8 cellular contexts compared by ENCODE assay signal in the genomic region with DNA sequence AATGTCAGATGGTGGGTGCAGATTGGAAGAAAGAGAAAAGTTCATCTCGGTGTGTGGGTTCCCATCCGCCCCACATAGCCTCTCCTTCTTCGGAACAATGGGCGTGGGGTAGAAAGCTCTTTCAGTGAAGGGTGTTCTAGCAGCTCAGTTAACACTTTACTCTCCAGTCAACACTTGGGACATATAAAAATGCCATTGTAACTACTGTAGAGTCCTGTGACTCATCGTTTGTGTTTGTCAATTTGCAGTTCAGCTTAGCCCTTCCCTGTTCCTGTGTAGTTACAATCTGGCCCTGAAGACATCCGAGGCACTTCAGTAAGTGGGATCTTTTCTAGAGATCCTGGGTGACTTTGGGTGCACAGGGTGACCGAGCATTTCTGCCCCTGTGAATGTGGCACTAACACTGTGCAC. TPM values are rescaled to one million over a fixed set of nuclear protein-coding genes. Genes with fewer than 3 reads are reported as not detected.
A peak's percentile ranks its signal among the peaks of the same experiment; 100 is the strongest.
DNase-seq lines count a peak whose midpoint lies in the region; ATAC-seq and TF ChIP-seq lines count a peak whose summit lies in the region.
"Had no signal": no experiment of that assay in that cellular context is flagged by ENCODE, and none has a peak within 500 bp of the region (broad histone marks: within the 10 kb centered on the region; RNA-seq: fewer than 3 reads in every experiment).

No MANE protein-coding gene starts in this region.

- intact Hi-C loops in Panc1 (cut with micrococcal nuclease; ENCODE audit: unreplicated experiment) = no loop called here
- intact Hi-C loops in sciatic nerve (cut with DNase I) = no loop called here

- H3K27ac ChIP-seq in Panc1 (ENCODE audit: low read length) (no peak overlapping the region), SJCRH30 (no peak overlapping the region)

- no peaks in the 10 kb centered on the region for H3K9me3 ChIP-seq in Panc1 (ENCODE audit: control insufficient read depth, insufficient read depth, low read depth, low read length)
- H3K9me3 ChIP-seq in SJCRH30 (replicated peaks) = no peaks in the 10 kb centered on the region

- POLR2A ChIA-PET in Panc1 (lab: Charles Lee) = interaction anchor here (0.5 kb wide), 1 partner anchor 440 kb away, joined by 3 read pairs; no protein-coding TSS in a partner anchor

- in situ Hi-C loops in Panc1 (cut with HindIII; ENCODE audit: low pct_unique_long_range_greater_than_20kb, low sequenced_read_pairs) = no loop called here

- no peak for TF ChIP-seq CTCF in GM10266 (IDR thresholded peaks at IDR 0.05; ENCODE audit: control insufficient read depth, insufficient read depth, low read depth, missing control alignments)
- TF ChIP-seq CTCF in Panc1 (IDR thresholded peaks at IDR 0.05) = no peak

- BruUV-seq in Panc1 (replicated peaks; lab: Mats Ljungman, UMichigan) = no TSS peak

- CTCF ChIA-PET in Panc1 (lab: Charles Lee) = interaction anchor here (0.6 kb wide), 1 partner anchor 1378 kb away, joined by 3 read pairs; no protein-coding TSS in a partner anchor

- ATAC-seq in Panc1 (peak; percentile 58), sciatic nerve (peak; percentile 12)

- no peaks in the 10 kb centered on the region for H3K27me3 ChIP-seq in Panc1 (ENCODE audit: control insufficient read depth, insufficient read depth, low read length)
- H3K27me3 ChIP-seq in SJCRH30 = no peaks in the 10 kb centered on the region

- DNase-seq in GM10266 (ENCODE audit: extremely low spot score) (peak; percentile 19), Panc1 (ENCODE audit: low read depth, low spot score) (peak; percentile 22), fibroblast of the conjunctiva (ENCODE audit: low read depth) (peak; percentile 20), sciatic nerve (ENCODE audit: low spot score) (no peak), SJCRH30 (no peak), cerebellar nuclear complex (lab: John Stamatoyannopoulos, UW) (no peak)
- DNase-seq in stimulated activated naive CD4-positive, alpha-beta T cell treated with Interleukin-2 at 50 U/mL for 16 hours (lab: John Stamatoyannopoulos, UW) = no peak
- DNase-seq: NCI-H2171 had no signal

- H3K4me1 ChIP-seq in Panc1 (ENCODE audit: control insufficient read depth, insufficient read depth, low read length) (no peaks in the 10 kb centered on the region; the same call in 1 of the 2 replicates), SJCRH30 (peaks cover 5% of the 10 kb centered on the region; the same call in 1 of the 2 replicates)

- peaks cover 2% of the 10 kb centered on the region for H3K36me3 ChIP-seq in Panc1 (ENCODE audit: control insufficient read depth, insufficient read depth, low read length)
- peaks cover 39% of the 10 kb centered on the region for H3K36me3 ChIP-seq in SJCRH30

- H3K4me3 ChIP-seq in Panc1 (ENCODE audit: low read depth in 2 of 2, low read length in 2 of 2) = no peak overlapping the region
- H3K4me3 ChIP-seq in SJCRH30 = no peak overlapping the region

RNA-seq across cellular contexts. Expression of a gene that starts 11.5 kb away (rescaled TPM):
- total RNA-seq in Panc1 (2021; ENCODE audit: unreplicated experiment) = not detected
- not detected for polyA plus RNA-seq in Panc1 (2012; ENCODE audit: insufficient read length)
- 0.58 TPM for total RNA-seq in sciatic nerve
- total RNA-seq in SJCRH30 (2014; rRNA removed; shearing (Covaris generic)) = 0.38 and 1.1 TPM in 2 replicates

RNA-seq across cellular contexts. Expression of a gene that starts 47.9 kb away (rescaled TPM):
- total RNA-seq in Panc1 (2021; ENCODE audit: unreplicated experiment) (26.9 TPM), sciatic nerve (35.7 TPM)
- 18.9 TPM for polyA plus RNA-seq in Panc1 (2012; ENCODE audit: insufficient read length)
- 19.8 and 21.8 TPM in 2 replicates for total RNA-seq in SJCRH30 (2014; rRNA removed; shearing (Covaris generic))

Comparison
In these comparisons a context has a peak if more than half of its experiments do, and no peak if none do; other contexts are left out.
1. DNase-seq: peak in GM10266 (single experiment), Panc1 (single experiment) and fibroblast of the conjunctiva (single experiment); none in sciatic nerve (single experiment), SJCRH30 (0 of 2), stimulated activated naive CD4-positive, alpha-beta T cell treated with Interleukin-2 at 50 U/mL for 16 hours (single experiment) and cerebellar nuclear complex (0 of 2).